In genomic region chr19:532578-533484, GRCh38 we compare ENCODE assay signal across 8 cellular contexts. TPM values are rescaled to one million over a fixed set of nuclear protein-coding genes. Genes with fewer than 3 reads are reported as not detected.
A peak's percentile ranks its signal among the peaks of the same experiment; 100 is the strongest.
DNase-seq lines count a peak whose midpoint lies in the region; ATAC-seq and TF ChIP-seq lines count a peak whose summit lies in the region.

No MANE protein-coding gene starts in this region.

- no peaks in the 10 kb centered on the region; the same call in 1 of the 2 replicates for H3K36me3 ChIP-seq in GM23248 (ENCODE audit: low read depth)

- H3K4me1 ChIP-seq in GM23248 (ENCODE audit: insufficient read depth): peaks cover 7% of the 10 kb centered on the region

- H4K20me1 ChIP-seq in GM23248 (ENCODE audit: insufficient read depth): no peaks in the 10 kb centered on the region

- peak overlapping the region; percentile 79 for H3K27ac ChIP-seq in GM23248

- no peaks in the 10 kb centered on the region for H3K9me3 Mint-ChIP-seq in activated naive CD8-positive, alpha-beta T cell treated with anti-CD3 and anti-CD28 coated beads, Interleukin-2, amount 10 ng/mL, durations not matched to agents 7 days and 5 days
- no peaks in the 10 kb centered on the region for H3K9me3 Mint-ChIP-seq in neural crest cell

- ATAC-seq in activated naive CD8-positive, alpha-beta T cell treated with anti-CD3 and anti-CD28 coated beads, Interleukin-2, amount 10 ng/mL, durations not matched to agents 7 days and 5 days (ENCODE audit: low read depth): no peak

- H3K4me3 Mint-ChIP-seq in activated naive CD8-positive, alpha-beta T cell treated with anti-CD3 and anti-CD28 coated beads, Interleukin-2, amount 10 ng/mL, durations not matched to agents 7 days and 5 days: peak overlapping the region; percentile 87
- H3K4me3 Mint-ChIP-seq in neural crest cell: peak overlapping the region; percentile 91

- peak overlapping the region; percentile 97 for H3K4me2 ChIP-seq in GM23248 (ENCODE audit: unreplicated experiment)

- H3K27ac Mint-ChIP-seq in activated naive CD8-positive, alpha-beta T cell treated with anti-CD3 and anti-CD28 coated beads, Interleukin-2, amount 10 ng/mL, durations not matched to agents 7 days and 5 days: peak overlapping the region; percentile 85
- peak overlapping the region; percentile 46 for H3K27ac Mint-ChIP-seq in neural crest cell (ENCODE audit: unreplicated experiment)

- H2AFZ ChIP-seq in GM23248: peak overlapping the region; percentile 55

- TF ChIP-seq CTCF in neural crest cell (conservative IDR thresholded peaks at IDR 0.05): peak; percentile 62

- no peaks in the 10 kb centered on the region for H3K27me3 ChIP-seq in GM23248 (replicated peaks; ENCODE audit: insufficient read depth)

- POLR2A ChIA-PET in activated naive CD8-positive, alpha-beta T cell treated with anti-CD3 and anti-CD28 coated beads, Interleukin-2, amount 10 ng/mL, durations not matched to agents 7 days and 5 days (lab: Charles Lee): interaction anchor here (1.0 to 5.1 kb wide), 13 partner anchors 9 to 130 kb away, joined by 3 to 78 read pairs (median 10); partner anchors contain the start of genes BSG, GZMM, RNF126 and TPGS1

- in situ Hi-C loops in GM23248 (cut with MboI): no loop called here

- H3K4me3 ChIP-seq in GM23248: peak overlapping the region; percentile 79

- peak in 13 of 14 donors; percentile 16 to 89 (median 78) for DNase-seq in C1 segment of cervical spinal cord (lab: John Stamatoyannopoulos, UW)
- peak; percentile 83 for DNase-seq in GM23248
- peak; percentile 46 to 61 for DNase-seq in NOMO-1 (lab: John Stamatoyannopoulos, UW; ENCODE audit: unreplicated experiment in 2 of 2)
- DNase-seq in activated naive CD8-positive, alpha-beta T cell treated with anti-CD3 and anti-CD28 coated beads, Interleukin-2, amount 10 ng/mL, durations not matched to agents 7 days and 5 days: peak; percentile 63
- peak; percentile 45 for DNase-seq in glomerular endothelial cell (ENCODE audit: extremely low read depth, low read depth, low spot score)
- DNase-seq in neural crest cell (ENCODE audit: low read depth, low spot score): peak; percentile 57
- DNase-seq in NCI-H510A treated with DMSO at 0.1 percent for 48 hours (lab: John Stamatoyannopoulos, UW): no peak
- DNase-seq in GM19240 (ENCODE audit: insufficient read length, low spot score): no peak

- H3K9ac ChIP-seq in GM23248: peak overlapping the region; percentile 90

- H3K36me3 Mint-ChIP-seq in activated naive CD8-positive, alpha-beta T cell treated with anti-CD3 and anti-CD28 coated beads, Interleukin-2, amount 10 ng/mL, durations not matched to agents 7 days and 5 days: no peaks in the 10 kb centered on the region
- H3K36me3 Mint-ChIP-seq in neural crest cell (ENCODE audit: low read depth): no peaks in the 10 kb centered on the region

- no peaks in the 10 kb centered on the region for H3K27me3 Mint-ChIP-seq in activated naive CD8-positive, alpha-beta T cell treated with anti-CD3 and anti-CD28 coated beads, Interleukin-2, amount 10 ng/mL, durations not matched to agents 7 days and 5 days
- no peaks in the 10 kb centered on the region for H3K27me3 Mint-ChIP-seq in neural crest cell (ENCODE audit: low read depth)

- 1 to 3% methylated on average over 48 to 54 of the region's 54 CpGs for WGBS in GM23248 (ENCODE audit: low coverage in 1 of 2, low lambda C conversion rate in 2 of 2, missing lambda C conversion rate in 2 of 2), 2 experiments

- H3K79me2 ChIP-seq in GM23248 (ENCODE audit: insufficient read depth): peaks cover 46% of the 10 kb centered on the region

- no peaks in the 10 kb centered on the region for H3K9me3 ChIP-seq in GM23248 (ENCODE audit: low read depth)

- H3F3A ChIP-seq in GM23248 (ENCODE audit: insufficient read depth): no peaks in the 10 kb centered on the region

- H3K4me1 Mint-ChIP-seq in activated naive CD8-positive, alpha-beta T cell treated with anti-CD3 and anti-CD28 coated beads, Interleukin-2, amount 10 ng/mL, durations not matched to agents 7 days and 5 days: peaks cover 4% of the 10 kb centered on the region
- H3K4me1 Mint-ChIP-seq in neural crest cell: peaks cover 10% of the 10 kb centered on the region

- H3K9me2 ChIP-seq in GM23248 (ENCODE audit: insufficient read depth): no peaks in the 10 kb centered on the region

RNA-seq across cellular contexts. Expression of gene CDC34, which starts 1.3 kb away (rescaled TPM):
- 43.0 and 50.8 TPM in 2 replicates for total RNA-seq in GM23248 (2014; rRNA removed; shearing (Covaris generic))
- 44.4 and 46.4 TPM in 2 replicates for polyA plus RNA-seq in GM23248 (2016; fragmentation: Nextera tagmentation; extraction: Ambion mirVana)
- total RNA-seq in activated naive CD8-positive, alpha-beta T cell treated with anti-CD3 and anti-CD28 coated beads, Interleukin-2, amount 10 ng/mL, durations not matched to agents 7 days and 5 days: 10 to 100 TPM; 49.2 to 51.5 TPM
- total RNA-seq in glomerular endothelial cell (125 and 148 TPM in 2 replicates), neural crest cell (106 and 111 TPM in 2 replicates)

RNA-seq across cellular contexts. Expression of gene GZMM, which starts 11.0 kb away (rescaled TPM):
- not detected in 2 replicates for total RNA-seq in GM23248 (2014; rRNA removed; shearing (Covaris generic))
- polyA plus RNA-seq in GM23248 (2016; fragmentation: Nextera tagmentation; extraction: Ambion mirVana): not detected in 2 replicates
- total RNA-seq in activated naive CD8-positive, alpha-beta T cell treated with anti-CD3 and anti-CD28 coated beads, Interleukin-2, amount 10 ng/mL, durations not matched to agents 7 days and 5 days: 10 to 100 TPM; 81.5 to 84.5 TPM
- total RNA-seq in glomerular endothelial cell (not detected in 2 replicates), neural crest cell (not detected in 2 replicates)

RNA-seq across cellular contexts. Expression of gene TPGS1, which starts 25.5 kb away (rescaled TPM):
- 60.5 and 72.2 TPM in 2 replicates for total RNA-seq in GM23248 (2014; rRNA removed; shearing (Covaris generic))
- 18.9 and 22.0 TPM in 2 replicates for polyA plus RNA-seq in GM23248 (2016; fragmentation: Nextera tagmentation; extraction: Ambion mirVana)
- total RNA-seq in activated naive CD8-positive, alpha-beta T cell treated with anti-CD3 and anti-CD28 coated beads, Interleukin-2, amount 10 ng/mL, durations not matched to agents 7 days and 5 days: 10 to 100 TPM; 27.0 to 27.2 TPM
- 72.9 and 78.5 TPM in 2 replicates for total RNA-seq in glomerular endothelial cell
- 22.3 TPM in 2 replicates for total RNA-seq in neural crest cell

RNA-seq across cellular contexts. Expression of gene MADCAM1, which starts 36.5 kb away (rescaled TPM):
- 0.54 TPM in 1 of 2 replicates, not detected in the other for total RNA-seq in GM23248 (2014; rRNA removed; shearing (Covaris generic))
- 0.11 and 0.38 TPM in 2 replicates for polyA plus RNA-seq in GM23248 (2016; fragmentation: Nextera tagmentation; extraction: Ambion mirVana)
- 1 to 10 TPM in 1 of 2 experiments, under 1 TPM in 1; 0.44 to 1.0 TPM for total RNA-seq in activated naive CD8-positive, alpha-beta T cell treated with anti-CD3 and anti-CD28 coated beads, Interleukin-2, amount 10 ng/mL, durations not matched to agents 7 days and 5 days
- total RNA-seq in glomerular endothelial cell (0.41 TPM in 1 of 2 replicates, not detected in the other), neural crest cell (0.75 and 1.1 TPM in 2 replicates)

RNA-seq across cellular contexts. Expression of gene BSG, which starts 39.6 kb away (rescaled TPM):
- total RNA-seq in GM23248 (2014; rRNA removed; shearing (Covaris generic)): 887 and 955 TPM in 2 replicates
- polyA plus RNA-seq in GM23248 (2016; fragmentation: Nextera tagmentation; extraction: Ambion mirVana): 939 and 970 TPM in 2 replicates
- total RNA-seq in activated naive CD8-positive, alpha-beta T cell treated with anti-CD3 and anti-CD28 coated beads, Interleukin-2, amount 10 ng/mL, durations not matched to agents 7 days and 5 days: 100 to 1,000 TPM; 183 to 196 TPM
- total RNA-seq in glomerular endothelial cell (775 and 881 TPM in 2 replicates), neural crest cell (564 and 613 TPM in 2 replicates)

Comparison
In these comparisons a context has a peak if more than half of its experiments do, and no peak if none do; other contexts are left out.
1. DNase-seq: peak in C1 segment of cervical spinal cord (13 of 14), GM23248 (single experiment), NOMO-1 (2 of 2), activated naive CD8-positive, alpha-beta T cell treated with anti-CD3 and anti-CD28 coated beads, Interleukin-2, amount 10 ng/mL, durations not matched to agents 7 days and 5 days (single experiment), glomerular endothelial cell (single experiment) and neural crest cell (single experiment); none in NCI-H510A treated with DMSO at 0.1 percent for 48 hours (single experiment) and GM19240 (single experiment).
2. RNA of gene GZMM, which starts 11.0 kb away (total RNA-seq): 81.5 to 84.5 TPM in activated naive CD8-positive, alpha-beta T cell treated with anti-CD3 and anti-CD28 coated beads, Interleukin-2, amount 10 ng/mL, durations not matched to agents 7 days and 5 days; not detected in neural crest cell, not detected in GM23248 and not detected in glomerular endothelial cell; every median in the first group is over 10 times any median in the second.